In the genomic region with DNA sequence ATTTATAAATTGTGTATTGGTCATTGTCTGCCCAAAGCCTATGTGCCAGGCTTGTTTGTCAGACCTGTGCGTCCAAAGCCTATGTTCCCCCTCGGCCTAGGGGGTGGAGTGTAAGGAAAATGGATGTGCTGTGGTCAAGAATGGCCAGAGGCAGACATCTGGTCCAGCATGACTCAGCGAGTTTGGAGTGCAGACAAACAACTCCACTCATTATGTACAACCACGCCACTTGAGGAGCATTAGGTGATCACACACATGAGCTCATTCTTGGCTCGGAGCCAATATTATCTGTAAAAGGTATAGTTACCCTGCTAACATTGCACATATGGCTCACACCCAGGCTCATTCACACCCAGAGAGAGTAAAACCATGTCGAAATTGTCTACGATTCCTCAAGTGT, we compare ENCODE assay signal across 10 cellular contexts.
A peak's percentile ranks its signal among the peaks of the same experiment; 100 is the strongest.
DNase-seq lines count a peak whose midpoint lies in the region; ATAC-seq and TF ChIP-seq lines count a peak whose summit lies in the region.
"Had no signal": no experiment of that assay in that cellular context is flagged by ENCODE, and none has a peak within 500 bp of the region (broad histone marks: within the 10 kb centered on the region; RNA-seq: fewer than 3 reads in every experiment).

No MANE protein-coding gene starts in this region.

- intact Hi-C loops in colonic mucosa (cut with DNase I): no loop called here
- intact Hi-C loops in testis (cut with DNase I; ENCODE audit: low total_unique reads): no loop called here

- 72 to 75% methylated on average over 7 of the region's 7 CpGs for WGBS in testis, 2 donors

- no peak for ATAC-seq in GM21717 (IDR thresholded peaks at IDR 0.05; ENCODE audit: unreplicated experiment)
- no peak for ATAC-seq in GM19035 (IDR thresholded peaks at IDR 0.05; ENCODE audit: unreplicated experiment)
- ATAC-seq in HG03378 (IDR thresholded peaks at IDR 0.05; ENCODE audit: unreplicated experiment): no peak
- ATAC-seq: naive thymus-derived CD4-positive, alpha-beta T cell had no signal

- H3K36me3 ChIP-seq in colonic mucosa: no peaks in the 10 kb centered on the region
- no peaks in the 10 kb centered on the region for H3K36me3 ChIP-seq in testis (ENCODE audit: low read depth, missing control alignments)

- H3K4me3 ChIP-seq in colonic mucosa: no peak overlapping the region
- H3K4me3 ChIP-seq in testis: no peak overlapping the region

- H3K9ac ChIP-seq in colonic mucosa (ENCODE audit: low read depth in 2 of 2, low read length in 2 of 2): no peak overlapping the region

- no peak for TF ChIP-seq POLR2A in testis (IDR thresholded peaks at IDR 0.05)

- no peak overlapping the region for H3K27ac ChIP-seq in colonic mucosa
- H3K27ac ChIP-seq in testis: no peak overlapping the region

- DNase-seq in NCI-H2227 (lab: John Stamatoyannopoulos, UW; ENCODE audit: unreplicated experiment) (peak; percentile 3), NCI-H2227 treated with DMSO at 0.1 percent for 48 hours (lab: John Stamatoyannopoulos, UW) (no peak), NCI-H345 (lab: John Stamatoyannopoulos, UW) (peak; percentile 97), colonic mucosa (peak; percentile 18), testis (peak; percentile 15)
- DNase-seq: activated CD4-positive, alpha-beta T cell treated with anti-CD3 and anti-CD28 coated beads, Interleukin-2, amount 10 ng/mL, durations not matched to agents 24 days and 14 days; naive thymus-derived CD4-positive, alpha-beta T cell had no signal

- H3K4me1 ChIP-seq in colonic mucosa: no peaks in the 10 kb centered on the region
- H3K4me1 ChIP-seq in testis: no peaks in the 10 kb centered on the region

- H3K9me3 ChIP-seq in colonic mucosa: no peaks in the 10 kb centered on the region
- no peaks in the 10 kb centered on the region for H3K9me3 ChIP-seq in testis

- H3K27me3 ChIP-seq in colonic mucosa (no peaks in the 10 kb centered on the region), testis (no peaks in the 10 kb centered on the region)

- TF ChIP-seq CTCF in colonic mucosa (IDR thresholded peaks at IDR 0.05): no peak
- TF ChIP-seq CTCF in testis (IDR thresholded peaks at IDR 0.05): no peak
